ENCODE assay signal across 18 cellular contexts in genomic region chr6:166235666-166236292, GRCh38.
A peak's percentile ranks its signal among the peaks of the same experiment; 100 is the strongest.
DNase-seq lines count a peak whose midpoint lies in the region; ATAC-seq, FAIRE-seq and TF ChIP-seq lines count a peak whose summit lies in the region.
"Had no signal": no experiment of that assay in that cellular context is flagged by ENCODE, and none has a peak within 500 bp of the region (broad histone marks: within the 10 kb centered on the region; RNA-seq: fewer than 3 reads in every experiment).

No MANE protein-coding gene starts in this region.

- ATAC-seq in activated CD8-positive, alpha-beta T cell treated with anti-CD3 and anti-CD28 coated beads, Interleukin-2, amount 10 ng/mL, durations not matched to agents 7 days and 5 days: peak; percentile 32
- no peak for ATAC-seq in HG02588 (IDR thresholded peaks at IDR 0.05; ENCODE audit: unreplicated experiment)

- H3K36me3 ChIP-seq in BLaER1 treated with 17β-estradiol and CSF1 and Interleukin-3, amounts not matched to agents 10 nM and 100 nM: no peaks in the 10 kb centered on the region
- H3K36me3 ChIP-seq in kidney (ENCODE audit: control insufficient read depth in 1 of 2, insufficient read depth in 2 of 2, low read length in 2 of 2): no peaks in the 10 kb centered on the region
- H3K36me3 ChIP-seq: BE2C, HAP-1 had no signal

- peaks cover 42% of the 10 kb centered on the region for H3K27me3 Mint-ChIP-seq in activated CD4-positive, alpha-beta T cell treated with anti-CD3 and anti-CD28 coated beads, Interleukin-2, amount 10 ng/mL, durations not matched to agents 24 days and 14 days
- H3K27me3 Mint-ChIP-seq in activated CD8-positive, alpha-beta T cell treated with anti-CD3 and anti-CD28 coated beads, Interleukin-2, amount 10 ng/mL, durations not matched to agents 7 days and 5 days (ENCODE audit: low read depth): peaks cover 34% of the 10 kb centered on the region
- H3K27me3 Mint-ChIP-seq in mesothelial cell of epicardium (ENCODE audit: low read depth): peaks cover 64% of the 10 kb centered on the region

- H3K4me1 ChIP-seq in BLaER1 treated with 17β-estradiol and CSF1 and Interleukin-3, amounts not matched to agents 10 nM and 100 nM: peaks cover 11 to 27% (median 22%) of the 10 kb centered on the region in 10 experiments
- H3K4me1 ChIP-seq in kidney (ENCODE audit: control insufficient read depth in 1 of 2, insufficient read depth in 1 of 2, low read depth in 1 of 2, low read length in 2 of 2): no peaks in the 10 kb centered on the region
- H3K4me1 ChIP-seq: BE2C, HAP-1 had no signal

- POLR2A ChIA-PET in activated CD8-positive, alpha-beta T cell treated with anti-CD3 and anti-CD28 coated beads, Interleukin-2, amount 10 ng/mL, durations not matched to agents 7 days and 5 days (lab: Charles Lee): interaction anchor here (0.7 to 1.1 kb wide), 2 partner anchors 8 to 16 kb away, joined by 3 read pairs; no protein-coding TSS in a partner anchor

- CTCF ChIA-PET in activated CD8-positive, alpha-beta T cell treated with anti-CD3 and anti-CD28 coated beads, Interleukin-2, amount 10 ng/mL, durations not matched to agents 7 days and 5 days (lab: Charles Lee): interaction anchor here (0.5 to 1.5 kb wide), 21 partner anchors 9 to 163 kb away, joined by 3 to 17 read pairs (median 4); no protein-coding TSS in a partner anchor

- H3K9ac ChIP-seq in BLaER1 treated with 17β-estradiol and CSF1 and Interleukin-3, amounts not matched to agents 10 nM and 100 nM: no peak overlapping the region
- no peak overlapping the region for H3K9ac ChIP-seq in kidney (ENCODE audit: low read length in 2 of 2)

- no peak overlapping the region for H3K4me3 Mint-ChIP-seq in activated CD4-positive, alpha-beta T cell treated with anti-CD3 and anti-CD28 coated beads, Interleukin-2, amount 10 ng/mL, durations not matched to agents 24 days and 14 days
- H3K4me3 Mint-ChIP-seq in activated CD8-positive, alpha-beta T cell treated with anti-CD3 and anti-CD28 coated beads, Interleukin-2, amount 10 ng/mL, durations not matched to agents 7 days and 5 days: peak overlapping the region; percentile 29
- no peak overlapping the region for H3K4me3 Mint-ChIP-seq in mesothelial cell of epicardium

- no peaks in the 10 kb centered on the region for H3K9me3 ChIP-seq in BLaER1 treated with 17β-estradiol and CSF1 and Interleukin-3, amounts not matched to agents 10 nM and 100 nM (replicated peaks in 1 of 11)
- H3K9me3 ChIP-seq in kidney (ENCODE audit: control insufficient read depth in 1 of 2, low read length in 2 of 2): no peaks in the 10 kb centered on the region
- H3K9me3 ChIP-seq: BE2C, HAP-1 had no signal

- peaks cover 12% of the 10 kb centered on the region for H3K4me1 Mint-ChIP-seq in activated CD4-positive, alpha-beta T cell treated with anti-CD3 and anti-CD28 coated beads, Interleukin-2, amount 10 ng/mL, durations not matched to agents 24 days and 14 days
- peaks cover 70% of the 10 kb centered on the region for H3K4me1 Mint-ChIP-seq in activated CD8-positive, alpha-beta T cell treated with anti-CD3 and anti-CD28 coated beads, Interleukin-2, amount 10 ng/mL, durations not matched to agents 7 days and 5 days (ENCODE audit: low read depth)
- no peaks in the 10 kb centered on the region for H3K4me1 Mint-ChIP-seq in mesothelial cell of epicardium

- peak; percentile 8 for TF ChIP-seq CTCF in mesothelial cell of epicardium (IDR thresholded peaks at IDR 0.05; ENCODE audit: unreplicated experiment)
- TF ChIP-seq CTCF in kidney (IDR thresholded peaks at IDR 0.05; ENCODE audit: borderline replicate concordance, extremely low read depth, insufficient read depth): no peak

- peak overlapping the region in 9 of 11 experiments; percentile 20 to 91 (median 82); a peak in 11 of 22 replicates for H3K4me2 ChIP-seq in BLaER1 treated with 17β-estradiol and CSF1 and Interleukin-3, amounts not matched to agents 10 nM and 100 nM

- H3K4me3 ChIP-seq in BLaER1 treated with 17β-estradiol and CSF1 and Interleukin-3, amounts not matched to agents 10 nM and 100 nM: no peak overlapping the region
- no peak overlapping the region for H3K4me3 ChIP-seq in kidney (ENCODE audit: low read length in 2 of 2)
- H3K4me3 ChIP-seq: HAP-1 had no signal

- no peaks in the 10 kb centered on the region for H3K9me3 Mint-ChIP-seq in activated CD4-positive, alpha-beta T cell treated with anti-CD3 and anti-CD28 coated beads, Interleukin-2, amount 10 ng/mL, durations not matched to agents 24 days and 14 days
- no peaks in the 10 kb centered on the region for H3K9me3 Mint-ChIP-seq in activated CD8-positive, alpha-beta T cell treated with anti-CD3 and anti-CD28 coated beads, Interleukin-2, amount 10 ng/mL, durations not matched to agents 7 days and 5 days (ENCODE audit: insufficient read depth)
- no peaks in the 10 kb centered on the region for H3K9me3 Mint-ChIP-seq in mesothelial cell of epicardium
- H3K9me3 Mint-ChIP-seq: CD8-positive, alpha-beta memory T cell had no signal

- intact Hi-C loops in activated CD4-positive, alpha-beta T cell treated with anti-CD3 and anti-CD28 coated beads, Interleukin-2, amount 10 ng/mL, durations not matched to agents 24 days and 14 days (cut with micrococcal nuclease): no loop called here
- intact Hi-C loops in kidney (cut with DNase I): no loop called here

- FAIRE-seq in kidney (lab: Jason Lieb, UNC): no peak

- peak overlapping the region; percentile 45 for H3K27ac Mint-ChIP-seq in activated CD4-positive, alpha-beta T cell treated with anti-CD3 and anti-CD28 coated beads, Interleukin-2, amount 10 ng/mL, durations not matched to agents 24 days and 14 days
- H3K27ac Mint-ChIP-seq in activated CD8-positive, alpha-beta T cell treated with anti-CD3 and anti-CD28 coated beads, Interleukin-2, amount 10 ng/mL, durations not matched to agents 7 days and 5 days: peak overlapping the region; percentile 87
- H3K27ac Mint-ChIP-seq in mesothelial cell of epicardium: no peak overlapping the region

- no peaks in the 10 kb centered on the region for H4K20me1 ChIP-seq in BLaER1 treated with 17β-estradiol and CSF1 and Interleukin-3, amounts not matched to agents 10 nM and 100 nM

- DNase-seq in activated CD4-positive, alpha-beta T cell treated with anti-CD3 and anti-CD28 coated beads, Interleukin-2, amount 10 ng/mL, durations not matched to agents 24 days and 14 days: peak; percentile 52
- DNase-seq in activated CD4-positive, alpha-beta T cell treated with anti-CD3 and anti-CD28 coated beads for 1 hour: no peak
- no peak for DNase-seq in activated CD8-positive, alpha-beta T cell treated with anti-CD3 and anti-CD28 coated beads, Interleukin-2, amount 10 ng/mL, durations not matched to agents 7 days and 5 days
- DNase-seq in mesothelial cell of epicardium (ENCODE audit: low spot score in 2 of 2, unreplicated experiment in 2 of 2): no peak
- DNase-seq in NCI-H2196 (lab: John Stamatoyannopoulos, UW; ENCODE audit: unreplicated experiment): no peak
- DNase-seq in kidney: no peak
- DNase-seq: BE2C, DMS79 treated with DMSO at 0.1 percent for 48 hours, GDM1, NCI-H1436 treated with DMSO at 0.1 percent for 48 hours, NCI-H2029 treated with DMSO at 0.1 percent for 48 hours, NCI-H2171 treated with DMSO at 0.1 percent for 48 hours, NCI-H748 treated with DMSO at 0.1 percent for 48 hours, SHP77 treated with DMSO at 0.1 percent for 48 hours had no signal

- no peaks in the 10 kb centered on the region for H3K36me3 Mint-ChIP-seq in activated CD4-positive, alpha-beta T cell treated with anti-CD3 and anti-CD28 coated beads, Interleukin-2, amount 10 ng/mL, durations not matched to agents 24 days and 14 days (ENCODE audit: low read depth)
- H3K36me3 Mint-ChIP-seq in activated CD8-positive, alpha-beta T cell treated with anti-CD3 and anti-CD28 coated beads, Interleukin-2, amount 10 ng/mL, durations not matched to agents 7 days and 5 days (ENCODE audit: low read depth): peaks cover 3% of the 10 kb centered on the region
- H3K36me3 Mint-ChIP-seq in mesothelial cell of epicardium: no peaks in the 10 kb centered on the region
- H3K36me3 Mint-ChIP-seq: CD8-positive, alpha-beta memory T cell had no signal

- no peak overlapping the region for H3K27ac ChIP-seq in BLaER1 treated with 17β-estradiol and CSF1 and Interleukin-3, amounts not matched to agents 10 nM and 100 nM
- H3K27ac ChIP-seq in kidney (ENCODE audit: low read depth in 2 of 2, low read length in 2 of 2): no peak overlapping the region

- no peaks in the 10 kb centered on the region for H3K27me3 ChIP-seq in BLaER1 treated with 17β-estradiol and CSF1 and Interleukin-3, amounts not matched to agents 10 nM and 100 nM
